8 cellular contexts compared by ENCODE assay signal in genomic region chr1:198936371-198937083, GRCh38.
DNase-seq lines count a peak whose midpoint lies in the region; ATAC-seq and TF ChIP-seq lines count a peak whose summit lies in the region.

No MANE protein-coding gene starts in this region.

- H3K9ac ChIP-seq in duodenal mucosa (ENCODE audit: low read depth in 1 of 2, low read length in 2 of 2) (peak overlapping the region; percentile 44 to 45), muscle layer of colon (ENCODE audit: low read length) (peak overlapping the region; percentile 9)

- no peaks in the 10 kb centered on the region for H3K9me3 Mint-ChIP-seq in activated T-cell treated with anti-CD3 and anti-CD28 coated beads, Interleukin-2, amount 50 U/mL, for 72 hours

- H3K27ac ChIP-seq in PC-9 = peak overlapping the region; percentile 49
- H3K27ac ChIP-seq in duodenal mucosa (ENCODE audit: low read depth, low read length) = peak overlapping the region; percentile 47
- H3K27ac ChIP-seq in muscle layer of colon (ENCODE audit: low read depth, low read length) = no peak overlapping the region

- peak overlapping the region; percentile 70 for H2AFZ ChIP-seq in PC-9

- H3K27me3 Mint-ChIP-seq in activated T-cell treated with anti-CD3 and anti-CD28 coated beads, Interleukin-2, amount 50 U/mL, for 72 hours (ENCODE audit: low read depth) = no peaks in the 10 kb centered on the region

- H3K27me3 ChIP-seq in PC-9 (ENCODE audit: insufficient read depth, low read depth) = no peaks in the 10 kb centered on the region
- H3K27me3 ChIP-seq in duodenal mucosa (ENCODE audit: control insufficient read depth in 1 of 2, insufficient read depth in 2 of 2, low read length in 2 of 2) = no peaks in the 10 kb centered on the region
- H3K27me3 ChIP-seq in muscle layer of colon (ENCODE audit: control insufficient read depth in 1 of 2, insufficient read depth in 2 of 2, low read length in 2 of 2) = no peaks in the 10 kb centered on the region

- TF ChIP-seq CTCF in PC-9 (conservative IDR thresholded peaks at IDR 0.05) = no peak

- peak overlapping the region; percentile 66 for H3K4me2 ChIP-seq in PC-9

- no peak for DNase-seq in activated T-cell treated with anti-CD3 and anti-CD28 coated beads, Interleukin-2, amount 50 U/mL, for 72 hours
- no peak for DNase-seq in activated T-cell treated with anti-CD3 and anti-CD28 coated beads, Interleukin-2, amount 50 U/mL, for 48 hours
- DNase-seq in PC-9 = peak in 1 of 2 experiments; percentile 21
- no peak for DNase-seq in NCI-H2196 (lab: John Stamatoyannopoulos, UW; ENCODE audit: unreplicated experiment)

- intact Hi-C loops in PC-9 (cut with micrococcal nuclease; ENCODE audit: unreplicated experiment) = loop anchor here (5.0 kb wide), 1 partner anchor 616 kb away; no protein-coding TSS in a partner anchor

- H3K9me2 ChIP-seq in PC-9 (ENCODE audit: insufficient read depth) = no peaks in the 10 kb centered on the region

- H3K36me3 Mint-ChIP-seq in activated T-cell treated with anti-CD3 and anti-CD28 coated beads, Interleukin-2, amount 50 U/mL, for 72 hours (ENCODE audit: insufficient read depth in 2 of 2) = peaks cover 0 to under 1% of the 10 kb centered on the region in 2 donors

- POLR2A ChIA-PET in PC-9 (lab: Charles Lee; ENCODE audit: unreplicated experiment) = interaction anchor here (0.6 to 0.8 kb wide), 3 partner anchors 138 to 285 kb away, joined by 3 to 13 read pairs (median 4); no protein-coding TSS in a partner anchor

- CTCF ChIA-PET in PC-9 (lab: Charles Lee) = interaction anchor here (0.6 kb wide), 2 partner anchors 251 to 1477 kb away, joined by 3 to 4 read pairs; no protein-coding TSS in a partner anchor

- H3F3A ChIP-seq in PC-9 (ENCODE audit: insufficient read depth, low read depth) = no peaks in the 10 kb centered on the region

- no peaks in the 10 kb centered on the region for H3K79me2 ChIP-seq in PC-9 (ENCODE audit: low read depth)

- BruUV-seq in PC-9 (replicated peaks; lab: Mats Ljungman, UMichigan) = TSS peak; percentile 78

- ATAC-seq in activated T-cell treated with anti-CD3 and anti-CD28 coated beads, Interleukin-2, amount 50 U/mL, for 72 hours (replicated peaks in 1 of 2) = no peak
- ATAC-seq in HG03108 (IDR thresholded peaks at IDR 0.05; ENCODE audit: unreplicated experiment) (no peak), HG02840 (IDR thresholded peaks at IDR 0.05; ENCODE audit: low FRiP score, unreplicated experiment) (no peak)

- H3K4me3 ChIP-seq in PC-9 (peak overlapping the region; percentile 50), duodenal mucosa (ENCODE audit: low read depth in 1 of 2, low read length in 2 of 2) (peak overlapping the region; percentile 62 to 65), muscle layer of colon (ENCODE audit: low read depth in 1 of 2, low read length in 2 of 2) (peak overlapping the region in 1 of 2 donors; percentile 61)

- peaks cover 23% of the 10 kb centered on the region for H3K4me1 Mint-ChIP-seq in activated T-cell treated with anti-CD3 and anti-CD28 coated beads, Interleukin-2, amount 50 U/mL, for 72 hours (ENCODE audit: low read depth)

- H4K20me1 ChIP-seq in PC-9 (ENCODE audit: insufficient read depth) = no peaks in the 10 kb centered on the region

- H3K4me1 ChIP-seq in PC-9 (replicated peaks; ENCODE audit: insufficient read depth) (peaks cover 21% of the 10 kb centered on the region), duodenal mucosa (ENCODE audit: control insufficient read depth in 1 of 2, insufficient read depth in 2 of 2, low read length in 2 of 2) (no peaks in the 10 kb centered on the region), muscle layer of colon (ENCODE audit: insufficient read depth, low read length) (peaks cover 10% of the 10 kb centered on the region)

- H3K9me3 ChIP-seq in PC-9 (ENCODE audit: insufficient read depth, low read depth) (no peaks in the 10 kb centered on the region), duodenal mucosa (ENCODE audit: control insufficient read depth in 1 of 2, low read length in 2 of 2) (no peaks in the 10 kb centered on the region), muscle layer of colon (ENCODE audit: low read length) (no peaks in the 10 kb centered on the region)

- H3K36me3 ChIP-seq in PC-9 (ENCODE audit: low read depth) (no peaks in the 10 kb centered on the region), duodenal mucosa (ENCODE audit: control insufficient read depth in 1 of 2, insufficient read depth in 2 of 2, low read length in 2 of 2) (no peaks in the 10 kb centered on the region), muscle layer of colon (ENCODE audit: insufficient read depth, low read length) (no peaks in the 10 kb centered on the region)

- peak overlapping the region; percentile 82 for H3K27ac Mint-ChIP-seq in activated T-cell treated with anti-CD3 and anti-CD28 coated beads, Interleukin-2, amount 50 U/mL, for 72 hours

- H3K4me3 Mint-ChIP-seq in activated T-cell treated with anti-CD3 and anti-CD28 coated beads, Interleukin-2, amount 50 U/mL, for 72 hours = no peak overlapping the region
